Comparison of ENCODE assay signal across 24 cellular contexts in the genomic region with DNA sequence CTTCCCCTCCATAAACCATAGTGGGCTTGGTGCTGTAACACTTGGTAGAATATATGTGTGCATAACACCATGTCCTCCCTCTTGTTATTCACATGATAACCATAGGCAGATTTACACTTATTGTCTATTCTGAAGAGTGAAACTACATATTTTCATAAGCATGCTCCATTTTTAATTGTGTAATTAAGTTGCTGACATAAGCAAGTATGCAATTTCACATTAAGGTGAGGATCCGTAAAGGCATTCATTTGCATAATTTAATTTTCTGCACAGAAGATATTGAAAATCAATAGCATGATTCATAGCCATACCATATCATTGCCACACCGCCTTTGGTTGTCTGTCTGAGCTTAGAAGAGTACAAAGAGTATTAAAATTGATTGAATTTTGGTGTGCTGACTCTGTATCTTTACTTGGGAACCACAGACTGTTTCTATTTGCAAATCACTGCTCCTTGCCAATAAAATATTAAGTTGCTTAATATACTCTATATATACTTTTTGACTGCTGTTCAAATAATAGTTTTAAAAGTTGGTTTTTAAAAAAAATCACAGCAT.
"Had no signal": no experiment of that assay in that cellular context is flagged by ENCODE, and none has a peak within 500 bp of the region (broad histone marks: within the 10 kb centered on the region; RNA-seq: fewer than 3 reads in every experiment).

No MANE protein-coding gene starts in this region.

- H3K27ac ChIP-seq: ascending aorta, brain microvascular endothelial cell, coronary artery, dorsolateral prefrontal cortex had no signal

- DNase-seq: activated CD4-positive, alpha-beta memory T cell treated with anti-CD3 and anti-CD28 coated beads, Interleukin-2, amount 10 ng/mL, durations not matched to agents 7 days and 5 days; activated CD4-positive, alpha-beta T cell treated with anti-CD3 and anti-CD28 coated beads for 1 hour; activated CD4-positive, alpha-beta T cell treated with anti-CD3 and anti-CD28 coated beads for 4 hours; activated CD4-positive, alpha-beta T cell treated with anti-CD3 and anti-CD28 coated beads, Interleukin-2, amount 10 ng/mL, durations not matched to agents 7 days and 5 days; activated CD4-positive, alpha-beta T cell treated with anti-CD3 and anti-CD28 coated beads, Interleukin-2, amount 50 U/mL, for 4 hours; activated CD8-positive, alpha-beta memory T cell treated with anti-CD3 and anti-CD28 coated beads, Interleukin-2, amount 50 U/mL, for 48 hours; activated gamma-delta T cell; activated naive CD4-positive, alpha-beta T cell; activated naive CD4-positive, alpha-beta T cell treated with anti-CD3 and anti-CD28 coated beads, Interleukin-2, amount 10 ng/mL, durations not matched to agents 7 days and 5 days; activated naive CD8-positive, alpha-beta T cell treated with anti-CD3 and anti-CD28 coated beads, Interleukin-2, amount 10 ng/mL, durations not matched to agents 7 days and 5 days; activated T-cell treated with anti-CD3 and anti-CD28 coated beads for 4 hours; activated T-cell treated with anti-CD3 and anti-CD28 coated beads, Interleukin-2, amount 50 U/mL, for 24 hours; activated T-cell treated with anti-CD3 and anti-CD28 coated beads, Interleukin-2, amount 50 U/mL, for 72 hours; brain microvascular endothelial cell; dorsolateral prefrontal cortex; effector memory CD4-positive, alpha-beta T cell; endodermal cell; foreskin fibroblast; head of caudate nucleus; T-helper 2 cell had no signal

- H3K27me3 ChIP-seq: ascending aorta, brain microvascular endothelial cell, dorsolateral prefrontal cortex had no signal

- H3K9me3 ChIP-seq: ascending aorta had no signal

- H3K36me3 ChIP-seq: ascending aorta, brain microvascular endothelial cell had no signal

- ATAC-seq: activated naive CD4-positive, alpha-beta T cell treated with anti-CD3 and anti-CD28 coated beads, Interleukin-2, amount 50 U/mL, for 72 hours; activated T-cell treated with anti-CD3 and anti-CD28 coated beads, Interleukin-2, amount 50 U/mL, for 72 hours; esophagus mucosa had no signal

- H3K4me3 ChIP-seq: ascending aorta, coronary artery, dorsolateral prefrontal cortex had no signal
